ENCODE assay signal across 11 cellular contexts in genomic region chr1:21317690-21318043, GRCh38. TPM values are rescaled to one million over a fixed set of nuclear protein-coding genes. Genes with fewer than 3 reads are reported as not detected.
A peak's percentile ranks its signal among the peaks of the same experiment; 100 is the strongest.
DNase-seq lines count a peak whose midpoint lies in the region; ATAC-seq and TF ChIP-seq lines count a peak whose summit lies in the region.
"Had no signal": no experiment of that assay in that cellular context is flagged by ENCODE, and none has a peak within 500 bp of the region (broad histone marks: within the 10 kb centered on the region; RNA-seq: fewer than 3 reads in every experiment).

No MANE protein-coding gene starts in this region.

- no peak overlapping the region for H3K18ac ChIP-seq in trophoblast cell (ENCODE audit: low read length)

- WGBS in heart left ventricle, 4 donors, result 75 to 93% (median 87%) methylated on average over 7 to 9 of the region's 9 CpGs
- WGBS in trophoblast cell (ENCODE audit: extremely low coverage, insufficient coverage, insufficient read length), result no CpG with 5 or more reads among the region's 9 CpGs

- no peak overlapping the region for H3K4ac ChIP-seq in trophoblast cell (ENCODE audit: low read depth, low read length)

- intact Hi-C loops in heart left ventricle (cut with DNase I) (no loop called here), left cardiac atrium (cut with DNase I) (no loop called here), left ventricle myocardium inferior (cut with micrococcal nuclease) (no loop called here), uterus (cut with DNase I; ENCODE audit: low total_unique reads) (no loop called here)

- H3K4me3 Mint-ChIP-seq in progenitor cell of endocrine pancreas (ENCODE audit: low read depth), result no peak overlapping the region
- H3K4me3 Mint-ChIP-seq: activated naive CD8-positive, alpha-beta T cell treated with anti-CD3 and anti-CD28 coated beads, Interleukin-2, amount 10 ng/mL, durations not matched to agents 7 days and 5 days had no signal

- TF ChIP-seq CTCF in heart left ventricle (IDR thresholded peaks at IDR 0.05) (no peak), left ventricle myocardium inferior (IDR thresholded peaks at IDR 0.05; ENCODE audit: borderline replicate concordance) (no peak), progenitor cell of endocrine pancreas (IDR thresholded peaks at IDR 0.05; ENCODE audit: unreplicated experiment) (no peak), uterus (IDR thresholded peaks at IDR 0.05) (no peak)

- no peak overlapping the region for H3K4me2 ChIP-seq in trophoblast cell (ENCODE audit: low read length)

- H4K12ac ChIP-seq in trophoblast cell (ENCODE audit: low read depth, low read length), result no peak overlapping the region

- H3K4me1 ChIP-seq in heart left ventricle (peaks cover 0 to 87% (median 65%) of the 10 kb centered on the region in 12 donors), left ventricle myocardium inferior (peaks cover 97% of the 10 kb centered on the region), uterus (peaks cover 23 to 51% of the 10 kb centered on the region in 2 donors), trophoblast cell (ENCODE audit: control insufficient read depth in 1 of 2, insufficient read depth in 2 of 2, low read length in 2 of 2) (peaks cover 33 to 35% of the 10 kb centered on the region in 2 experiments)

- H3K9me3 ChIP-seq in heart left ventricle (no peaks in the 10 kb centered on the region), left ventricle myocardium inferior (replicated peaks) (no peaks in the 10 kb centered on the region), uterus (no peaks in the 10 kb centered on the region), trophoblast cell (ENCODE audit: insufficient read depth, low read depth, low read length) (no peaks in the 10 kb centered on the region)

- H3K9me3 Mint-ChIP-seq in progenitor cell of endocrine pancreas (ENCODE audit: low read depth), result no peaks in the 10 kb centered on the region
- H3K9me3 Mint-ChIP-seq: activated naive CD8-positive, alpha-beta T cell treated with anti-CD3 and anti-CD28 coated beads, Interleukin-2, amount 10 ng/mL, durations not matched to agents 7 days and 5 days had no signal

- H2AFZ ChIP-seq in trophoblast cell (ENCODE audit: insufficient read depth, low read length, poor library complexity), result no peak overlapping the region

- no peaks in the 10 kb centered on the region for H3K36me3 Mint-ChIP-seq in progenitor cell of endocrine pancreas (ENCODE audit: insufficient read depth)

- H3K79me1 ChIP-seq in trophoblast cell (ENCODE audit: low read length), result peaks cover 5% of the 10 kb centered on the region

- H3K14ac ChIP-seq in trophoblast cell (ENCODE audit: low read length), result no peak overlapping the region

- no peak overlapping the region for H3K23ac ChIP-seq in trophoblast cell (ENCODE audit: low read length)

- no peak overlapping the region for H3K9ac ChIP-seq in trophoblast cell (ENCODE audit: low read length)

- peaks cover 61% of the 10 kb centered on the region for H3K4me1 Mint-ChIP-seq in progenitor cell of endocrine pancreas (ENCODE audit: low read depth)

- DNase-seq in heart left ventricle (no peak), left cardiac atrium (no peak), left ventricle myocardium inferior (no peak), progenitor cell of endocrine pancreas (ENCODE audit: low spot score, unreplicated experiment) (no peak), uterus (peak in 1 of 2 donors; percentile 37), trophoblast cell (no peak), GM03348 (ENCODE audit: low spot score) (no peak)
- no peak for DNase-seq in stimulated activated naive CD4-positive, alpha-beta T cell (lab: John Stamatoyannopoulos, UW)
- DNase-seq: activated naive CD8-positive, alpha-beta T cell treated with anti-CD3 and anti-CD28 coated beads, Interleukin-2, amount 10 ng/mL, durations not matched to agents 7 days and 5 days; DMS 273 treated with DMSO at 0.1 percent for 48 hours; retina had no signal

- TF ChIP-seq POLR2A in heart left ventricle (IDR thresholded peaks at IDR 0.05) (no peak), uterus (IDR thresholded peaks at IDR 0.05) (no peak)

- H3K79me2 ChIP-seq in trophoblast cell (ENCODE audit: control insufficient read depth, insufficient read depth, low read length, poor library complexity), result peaks cover 1% of the 10 kb centered on the region

- H3K27me3 ChIP-seq in heart left ventricle (no peaks in the 10 kb centered on the region), left ventricle myocardium inferior (ENCODE audit: low read depth) (no peaks in the 10 kb centered on the region), uterus (no peaks in the 10 kb centered on the region), trophoblast cell (ENCODE audit: insufficient read depth, low read length) (no peaks in the 10 kb centered on the region)

- no peak overlapping the region for H4K8ac ChIP-seq in trophoblast cell (ENCODE audit: low read depth, low read length)

- H3K27me3 Mint-ChIP-seq in progenitor cell of endocrine pancreas, result no peaks in the 10 kb centered on the region
- H3K27me3 Mint-ChIP-seq: activated naive CD8-positive, alpha-beta T cell treated with anti-CD3 and anti-CD28 coated beads, Interleukin-2, amount 10 ng/mL, durations not matched to agents 7 days and 5 days had no signal

- H2BK5ac ChIP-seq in trophoblast cell (ENCODE audit: low read depth, low read length, poor library complexity), result no peak overlapping the region

- H2AK5ac ChIP-seq in trophoblast cell (ENCODE audit: low read length), result no peak overlapping the region

- H3K4me3 ChIP-seq in heart left ventricle (no peak overlapping the region), left ventricle myocardium inferior (no peak overlapping the region), uterus (no peak overlapping the region), trophoblast cell (ENCODE audit: low read depth, low read length) (no peak overlapping the region)

- ATAC-seq in heart left ventricle, result no peak
- ATAC-seq in left cardiac atrium, result no peak

- no peak overlapping the region for H4K91ac ChIP-seq in trophoblast cell (ENCODE audit: low read depth, low read length)

- no peak overlapping the region for H2BK120ac ChIP-seq in trophoblast cell (ENCODE audit: insufficient read depth, low read length, poor library complexity)

- H3K36me3 ChIP-seq in heart left ventricle (no peaks in the 10 kb centered on the region), left ventricle myocardium inferior (no peaks in the 10 kb centered on the region), uterus (no peaks in the 10 kb centered on the region), trophoblast cell (ENCODE audit: control insufficient read depth in 1 of 2, insufficient read depth in 2 of 2, low read length in 2 of 2) (no peaks in the 10 kb centered on the region)

- no peak overlapping the region for H2BK12ac ChIP-seq in trophoblast cell (ENCODE audit: low read length)

- peak overlapping the region; percentile 74 to 94 (median 80) for H3K27ac ChIP-seq in heart left ventricle
- peak overlapping the region; percentile 89 for H3K27ac ChIP-seq in left ventricle myocardium inferior (replicated peaks)
- peak overlapping the region; percentile 85 to 93 for H3K27ac ChIP-seq in uterus
- H3K27ac ChIP-seq in trophoblast cell (ENCODE audit: low read depth, low read length), result no peak overlapping the region

- peak overlapping the region; percentile 73 for H3K27ac Mint-ChIP-seq in progenitor cell of endocrine pancreas
- H3K27ac Mint-ChIP-seq: activated naive CD8-positive, alpha-beta T cell treated with anti-CD3 and anti-CD28 coated beads, Interleukin-2, amount 10 ng/mL, durations not matched to agents 7 days and 5 days had no signal

RNA-seq across cellular contexts. Expression of gene ECE1, which starts 27.4 kb away (rescaled TPM):
- total RNA-seq in heart left ventricle (100 to 1,000 TPM in 1 of 9 donors, 10 to 100 TPM in 8; 37.3 to 140 (median 59.4) TPM), left cardiac atrium (100 to 1,000 TPM in 1 of 2 donors, 10 to 100 TPM in 1; 66.2 to 138 TPM), left ventricle myocardium inferior (54.7 TPM), progenitor cell of endocrine pancreas (200 and 217 TPM in 2 replicates), uterus (100 to 1,000 TPM in 1 of 4 donors, 10 to 100 TPM in 3; 45.6 to 175 (median 59.1) TPM)
- polyA plus RNA-seq in heart left ventricle, result 10 to 100 TPM; 38.4 to 61.3 TPM
- 50.0 and 52.3 TPM in 2 replicates for polyA plus RNA-seq in trophoblast cell (2013)
